Comparison of ENCODE assay signal across 7 cellular contexts in the genomic region with DNA sequence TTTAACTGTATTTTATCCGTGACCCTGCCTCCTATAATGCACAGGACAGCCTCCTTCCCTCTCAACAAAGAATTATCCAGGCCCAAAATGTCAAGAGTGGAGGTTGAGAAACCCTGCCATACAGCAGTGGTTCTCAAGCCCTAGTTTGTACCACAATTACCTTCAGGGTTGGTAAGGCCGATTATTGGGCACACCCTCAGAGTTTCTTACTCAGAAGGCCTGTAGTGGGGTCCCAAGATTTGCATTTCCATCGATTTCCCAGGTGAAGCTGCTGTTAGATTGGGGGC. TPM values are rescaled to one million over a fixed set of nuclear protein-coding genes. Genes with fewer than 3 reads are reported as not detected.
A peak's percentile ranks its signal among the peaks of the same experiment; 100 is the strongest.
DNase-seq lines count a peak whose midpoint lies in the region; ATAC-seq and TF ChIP-seq lines count a peak whose summit lies in the region.

No MANE protein-coding gene starts in this region.

- WGBS in stomach, 5 donors, result 22 to 34% (median 33%) methylated on average over 3 of the region's 3 CpGs

- H3K4me1 Mint-ChIP-seq in activated T-cell treated with anti-CD3 and anti-CD28 coated beads, Interleukin-2, amount 50 U/mL, for 72 hours (ENCODE audit: low read depth), result peaks cover 23% of the 10 kb centered on the region

- H3K4me1 ChIP-seq in iPS-18a (ENCODE audit: control insufficient read depth, low read depth, low read length) (peaks cover 25% of the 10 kb centered on the region), stomach (peaks cover 11 to 33% (median 18%) of the 10 kb centered on the region in 4 donors)

- H3K9me3 ChIP-seq in iPS-18a (ENCODE audit: control insufficient read depth, low read depth, low read length) (no peaks in the 10 kb centered on the region), stomach (no peaks in the 10 kb centered on the region)

- TF ChIP-seq EP300 in stomach (IDR thresholded peaks at IDR 0.05), result no peak

- no peaks in the 10 kb centered on the region for H3K27me3 ChIP-seq in iPS-18a (ENCODE audit: control insufficient read depth, insufficient read depth, low read length)
- H3K27me3 ChIP-seq in stomach, result peaks cover 0 to 3% (median 0%) of the 10 kb centered on the region in 3 donors

- H3K36me3 ChIP-seq in iPS-18a (ENCODE audit: control insufficient read depth, low read depth, low read length), result no peaks in the 10 kb centered on the region
- peaks cover 0 to 3% (median 0%) of the 10 kb centered on the region in 4 donors for H3K36me3 ChIP-seq in stomach

- TF ChIP-seq CTCF in stomach (IDR thresholded peaks at IDR 0.05), result no peak

- intact Hi-C loops in stomach (cut with DNase I; ENCODE audit: low total_unique reads), result no loop called here

- H3K4me3 ChIP-seq in iPS-18a (ENCODE audit: low read length), result peak overlapping the region; percentile 65
- H3K4me3 ChIP-seq in stomach, result peak overlapping the region; percentile 57 to 75 (median 62)

- peak overlapping the region; percentile 88 to 97 for H3K4me3 Mint-ChIP-seq in activated T-cell treated with anti-CD3 and anti-CD28 coated beads, Interleukin-2, amount 50 U/mL, for 72 hours

- H3K27ac ChIP-seq in iPS-18a (ENCODE audit: low read length), result peak overlapping the region; percentile 70
- H3K27ac ChIP-seq in stomach, result peak overlapping the region; percentile 90 to 97 (median 93)

- H3K27me3 Mint-ChIP-seq in activated T-cell treated with anti-CD3 and anti-CD28 coated beads, Interleukin-2, amount 50 U/mL, for 72 hours (ENCODE audit: low read depth), result peaks cover 4% of the 10 kb centered on the region

- H3K27ac Mint-ChIP-seq in activated T-cell treated with anti-CD3 and anti-CD28 coated beads, Interleukin-2, amount 50 U/mL, for 72 hours, result peak overlapping the region; percentile 86

- DNase-seq in activated T-cell treated with anti-CD3 and anti-CD28 coated beads, Interleukin-2, amount 50 U/mL, for 72 hours, result no peak
- no peak for DNase-seq in stomach
- no peak for DNase-seq in activated gamma-delta T cell treated with Interleukin-2 at 50 U/mL for 16 hours
- no peak for DNase-seq in AG20443 (ENCODE audit: low spot score)
- no peak for DNase-seq in NCI-H82 treated with DMSO at 0.1 percent for 48 hours (lab: John Stamatoyannopoulos, UW; ENCODE audit: unreplicated experiment)

- H3K9me3 Mint-ChIP-seq in activated T-cell treated with anti-CD3 and anti-CD28 coated beads, Interleukin-2, amount 50 U/mL, for 72 hours, result no peaks in the 10 kb centered on the region

- TF ChIP-seq POLR2A in stomach (IDR thresholded peaks at IDR 0.05), result no peak

- H3K9ac ChIP-seq in iPS-18a (ENCODE audit: low read length), result peak overlapping the region; percentile 79

- ATAC-seq in HG02943 (IDR thresholded peaks at IDR 0.05; ENCODE audit: low read depth, unreplicated experiment), result peak; percentile 0
- ATAC-seq in activated T-cell treated with anti-CD3 and anti-CD28 coated beads, Interleukin-2, amount 50 U/mL, for 72 hours (replicated peaks in 1 of 2), result no peak

- H3K36me3 Mint-ChIP-seq in activated T-cell treated with anti-CD3 and anti-CD28 coated beads, Interleukin-2, amount 50 U/mL, for 72 hours (ENCODE audit: insufficient read depth in 2 of 2), result no peaks in the 10 kb centered on the region

RNA-seq across cellular contexts. Expression of a gene that starts 0.4 kb away (rescaled TPM):
- 1 to 10 TPM; 4.0 to 6.1 TPM for total RNA-seq in activated T-cell treated with anti-CD3 and anti-CD28 coated beads, Interleukin-2, amount 50 U/mL, for 72 hours
- 10 to 100 TPM in 1 of 5 donors, 1 to 10 TPM in 4; 1.8 to 12.5 (median 5.9) TPM for total RNA-seq in stomach
- 1 to 10 TPM; 2.1 to 5.6 (median 2.4) TPM for polyA plus RNA-seq in stomach

RNA-seq across cellular contexts. Expression of a gene that starts 46.7 kb away (rescaled TPM):
- 10 to 100 TPM; 42.8 to 57.6 TPM for total RNA-seq in activated T-cell treated with anti-CD3 and anti-CD28 coated beads, Interleukin-2, amount 50 U/mL, for 72 hours
- total RNA-seq in stomach, result 100 to 1,000 TPM in 2 of 5 donors, 10 to 100 TPM in 2, 1 to 10 TPM in 1; 8.4 to 120 (median 87.5) TPM
- polyA plus RNA-seq in stomach, result 10 to 100 TPM; 28.4 to 98.0 (median 44.9) TPM
